Comparison of ENCODE assay signal across 13 cellular contexts in the genomic region with DNA sequence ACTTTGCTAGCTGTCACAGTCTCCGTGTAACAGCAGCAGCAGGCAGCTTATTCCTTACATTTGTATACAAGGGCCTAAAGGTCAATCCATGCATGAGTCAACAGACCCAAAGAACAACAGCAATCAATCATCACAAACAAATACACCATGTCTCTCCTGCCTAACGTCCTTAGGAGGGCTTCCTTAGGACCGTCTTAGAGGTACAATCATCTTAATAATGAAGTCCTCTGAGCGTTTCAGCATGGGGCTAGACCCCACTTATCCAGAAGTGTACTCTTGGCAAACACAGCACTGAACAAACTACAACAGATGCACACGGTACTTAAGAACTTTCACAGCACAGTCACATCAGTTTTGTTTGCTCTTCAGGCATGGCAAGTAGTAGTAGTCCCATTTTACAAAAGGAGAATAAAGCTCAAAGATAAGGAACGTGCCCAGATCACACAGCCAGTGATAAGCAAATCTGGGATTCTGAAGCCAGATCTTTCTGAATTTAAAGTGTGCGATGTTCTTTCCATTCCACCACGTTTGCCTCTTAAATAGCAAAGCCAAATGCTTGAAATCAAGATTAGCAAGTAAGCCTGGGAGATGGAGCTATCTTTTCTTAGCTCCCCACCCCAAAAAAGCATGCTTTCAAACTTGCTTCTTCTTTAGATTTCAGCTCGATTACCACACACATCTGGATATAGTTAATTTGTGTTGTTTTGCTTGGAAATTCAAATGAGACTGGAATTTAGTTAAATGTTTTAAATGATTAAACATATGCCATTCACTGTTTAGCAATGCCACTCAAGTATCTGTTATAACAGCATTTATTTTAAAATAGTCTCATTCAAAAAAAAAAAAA. TPM values are rescaled to one million over a fixed set of nuclear protein-coding genes. Genes with fewer than 3 reads are reported as not detected.
DNase-seq lines count a peak whose midpoint lies in the region; ATAC-seq and TF ChIP-seq lines count a peak whose summit lies in the region.
"Had no signal": no experiment of that assay in that cellular context is flagged by ENCODE, and none has a peak within 500 bp of the region (broad histone marks: within the 10 kb centered on the region; RNA-seq: fewer than 3 reads in every experiment).

No MANE protein-coding gene starts in this region.

- H3K36me3 Mint-ChIP-seq in endodermal cell (ENCODE audit: low read depth): no peaks in the 10 kb centered on the region
- H3K36me3 Mint-ChIP-seq in naive thymus-derived CD8-positive, alpha-beta T cell: peaks cover 0 to 55% (median 0%) of the 10 kb centered on the region in 3 donors

- no peaks in the 10 kb centered on the region for H3K9me3 ChIP-seq in endodermal cell (ENCODE audit: control insufficient read depth, low read length)

- POLR2A ChIA-PET in naive thymus-derived CD8-positive, alpha-beta T cell (lab: Charles Lee): no interaction called here

- no peak for TF ChIP-seq CTCF in endodermal cell (conservative IDR thresholded peaks at IDR 0.05)

- H3K9me3 Mint-ChIP-seq in endodermal cell: no peaks in the 10 kb centered on the region
- no peaks in the 10 kb centered on the region for H3K9me3 Mint-ChIP-seq in naive thymus-derived CD8-positive, alpha-beta T cell
- H3K9me3 Mint-ChIP-seq: nephron had no signal

- H3K4me3 Mint-ChIP-seq in endodermal cell: peak overlapping the region; percentile 4
- H3K4me3 Mint-ChIP-seq in naive thymus-derived CD8-positive, alpha-beta T cell: no peak overlapping the region
- H3K4me3 Mint-ChIP-seq: nephron had no signal

- no peak for ATAC-seq in naive thymus-derived CD8-positive, alpha-beta T cell

- no peak overlapping the region for H3K27ac Mint-ChIP-seq in endodermal cell
- peak overlapping the region in 1 of 10 donors; percentile 51 for H3K27ac Mint-ChIP-seq in naive thymus-derived CD8-positive, alpha-beta T cell
- H3K27ac Mint-ChIP-seq: nephron had no signal

- no peak overlapping the region for H3K9ac ChIP-seq in endodermal cell (ENCODE audit: extremely low read depth, low read length, poor library complexity, severe bottlenecking)

- peak; percentile 3 for DNase-seq in NCI-H2171 treated with DMSO at 0.1 percent for 48 hours (lab: John Stamatoyannopoulos, UW)
- no peak for DNase-seq in NCI-H2171 (lab: John Stamatoyannopoulos, UW)
- DNase-seq in NCI-H2227 treated with DMSO at 0.1 percent for 48 hours (lab: John Stamatoyannopoulos, UW): peak; percentile 50
- no peak for DNase-seq in endodermal cell
- peak; percentile 27 for DNase-seq in pulmonary artery endothelial cell (ENCODE audit: low read depth, low spot score)
- no peak for DNase-seq in NK-92 (lab: John Stamatoyannopoulos, UW; ENCODE audit: unreplicated experiment)
- DNase-seq in amygdala (lab: John Stamatoyannopoulos, UW): no peak
- DNase-seq in naive thymus-derived CD8-positive, alpha-beta T cell: no peak
- DNase-seq: Kasumi-1; stimulated activated CD4-positive, alpha-beta T cell treated with anti-CD3 and anti-CD28 coated beads, Interleukin-2, amount 100 ng/mL, for 24 hours; WERI-Rb-1 had no signal

- WGBS in endodermal cell (ENCODE audit: insufficient coverage in 1 of 2, insufficient read length in 1 of 2), 2 experiments: 60 to 68% methylated on average over 8 of the region's 9 CpGs

- H3K27me3 Mint-ChIP-seq in endodermal cell (ENCODE audit: insufficient read depth): no peaks in the 10 kb centered on the region
- no peaks in the 10 kb centered on the region for H3K27me3 Mint-ChIP-seq in naive thymus-derived CD8-positive, alpha-beta T cell

- H3K4me1 ChIP-seq in endodermal cell (ENCODE audit: control insufficient read depth, insufficient read depth, low read length): peaks cover 5% of the 10 kb centered on the region

- H3K36me3 ChIP-seq in endodermal cell (ENCODE audit: control insufficient read depth, insufficient read depth, low read length): peaks cover 22% of the 10 kb centered on the region

- peaks cover 56% of the 10 kb centered on the region for H3K4me1 Mint-ChIP-seq in endodermal cell
- peaks cover 33 to 84% (median 76%) of the 10 kb centered on the region in 4 donors for H3K4me1 Mint-ChIP-seq in naive thymus-derived CD8-positive, alpha-beta T cell

- H3K4me3 ChIP-seq in endodermal cell (ENCODE audit: low read length): peak overlapping the region; percentile 37

- no peaks in the 10 kb centered on the region for H3K27me3 ChIP-seq in endodermal cell (ENCODE audit: control insufficient read depth, insufficient read depth, low read length, poor library complexity, severe bottlenecking)

- H3K27ac ChIP-seq in endodermal cell (ENCODE audit: low read depth, low read length): no peak overlapping the region
- H3K27ac ChIP-seq: WERI-Rb-1 had no signal

RNA-seq across cellular contexts. Expression of a gene that starts 24.2 kb away (rescaled TPM):
- total RNA-seq in endodermal cell: 100 to 1,000 TPM; 203 to 223 TPM
- polyA plus RNA-seq in endodermal cell (2013, experiment 1 of 2): 206 TPM
- polyA plus RNA-seq in endodermal cell (2013, experiment 2 of 2): 192 TPM
- 260 and 325 TPM in 2 replicates for total RNA-seq in pulmonary artery endothelial cell
- total RNA-seq in naive thymus-derived CD8-positive, alpha-beta T cell: 10 to 100 TPM; 63.6 to 65.6 TPM
- polyA plus RNA-seq in naive thymus-derived CD8-positive, alpha-beta T cell: 100 to 1,000 TPM; 173 to 187 (median 175) TPM

RNA-seq across cellular contexts. Expression of a gene that starts 59.2 kb away (rescaled TPM):
- total RNA-seq in endodermal cell (under 1 TPM; 0.33 to 0.40 TPM), pulmonary artery endothelial cell (not detected in 2 replicates)
- polyA plus RNA-seq in endodermal cell (2013, experiment 1 of 2): 0.36 TPM
- 0.54 TPM for polyA plus RNA-seq in endodermal cell (2013, experiment 2 of 2)
- total RNA-seq in naive thymus-derived CD8-positive, alpha-beta T cell: not detected
- polyA plus RNA-seq in naive thymus-derived CD8-positive, alpha-beta T cell: not detected
- total RNA-seq: subcutaneous adipose tissue had no signal

Comparison
In these comparisons a context has a peak if more than half of its experiments do, and no peak if none do; other contexts are left out.
1. DNase-seq: peak in NCI-H2171 treated with DMSO at 0.1 percent for 48 hours (single experiment), NCI-H2227 treated with DMSO at 0.1 percent for 48 hours (single experiment) and pulmonary artery endothelial cell (single experiment); none in NCI-H2171 (single experiment), endodermal cell (single experiment), NK-92 (single experiment), amygdala (0 of 56) and naive thymus-derived CD8-positive, alpha-beta T cell (0 of 10).